Comparison of ENCODE assay signal across 12 cellular contexts in genomic region chr10:90856261-90856660, GRCh38. TPM values are rescaled to one million over a fixed set of nuclear protein-coding genes. Genes with fewer than 3 reads are reported as not detected.
A peak's percentile ranks its signal among the peaks of the same experiment; 100 is the strongest.
DNase-seq lines count a peak whose midpoint lies in the region; ATAC-seq and TF ChIP-seq lines count a peak whose summit lies in the region.
"Had no signal": no experiment of that assay in that cellular context is flagged by ENCODE, and none has a peak within 500 bp of the region (broad histone marks: within the 10 kb centered on the region; RNA-seq: fewer than 3 reads in every experiment).

No MANE protein-coding gene starts in this region.

- peak overlapping the region; percentile 23 for H3K4me3 Mint-ChIP-seq in activated CD4-positive, alpha-beta T cell treated with anti-CD3 and anti-CD28 coated beads, Interleukin-2, amount 10 ng/mL, durations not matched to agents 7 days and 5 days
- peak overlapping the region; percentile 51 to 86 (median 85) for H3K4me3 Mint-ChIP-seq in T-cell
- peak overlapping the region; percentile 33 for H3K4me3 Mint-ChIP-seq in progenitor cell of endocrine pancreas (ENCODE audit: low read depth)

- ATAC-seq in T-cell (replicated peaks in 1 of 4) (no peak), GM19397 (IDR thresholded peaks at IDR 0.05; ENCODE audit: unreplicated experiment) (no peak), HG03442 (IDR thresholded peaks at IDR 0.05; ENCODE audit: unreplicated experiment) (no peak)

- TF ChIP-seq CTCF in fibroblast of the aortic adventitia (IDR thresholded peaks at IDR 0.05; ENCODE audit: insufficient read depth, low read length) (no peak), progenitor cell of endocrine pancreas (IDR thresholded peaks at IDR 0.05; ENCODE audit: unreplicated experiment) (no peak)

- H3K36me3 Mint-ChIP-seq in activated CD4-positive, alpha-beta T cell treated with anti-CD3 and anti-CD28 coated beads, Interleukin-2, amount 10 ng/mL, durations not matched to agents 7 days and 5 days (ENCODE audit: low read depth): peaks cover 2% of the 10 kb centered on the region
- H3K36me3 Mint-ChIP-seq in T-cell (peaks cover 2% of the 10 kb centered on the region), progenitor cell of endocrine pancreas (ENCODE audit: insufficient read depth) (peaks cover 2% of the 10 kb centered on the region)

- H3K4me1 Mint-ChIP-seq in activated CD4-positive, alpha-beta T cell treated with anti-CD3 and anti-CD28 coated beads, Interleukin-2, amount 10 ng/mL, durations not matched to agents 7 days and 5 days: peaks cover 11% of the 10 kb centered on the region
- H3K4me1 Mint-ChIP-seq in T-cell: peaks cover 11 to 13% (median 11%) of the 10 kb centered on the region in 3 donors
- peaks cover 3% of the 10 kb centered on the region for H3K4me1 Mint-ChIP-seq in progenitor cell of endocrine pancreas (ENCODE audit: low read depth)

- no peak for DNase-seq in activated CD4-positive, alpha-beta T cell treated with anti-CD3 and anti-CD28 coated beads, Interleukin-2, amount 10 ng/mL, durations not matched to agents 7 days and 5 days
- no peak for DNase-seq in activated CD4-positive, alpha-beta T cell treated with anti-CD3 and anti-CD28 coated beads for 4 hours
- no peak for DNase-seq in T-cell
- no peak for DNase-seq in fibroblast of the aortic adventitia (ENCODE audit: low read depth)
- DNase-seq in progenitor cell of endocrine pancreas (ENCODE audit: low spot score, unreplicated experiment): no peak
- no peak for DNase-seq in NCI-H1105 (lab: John Stamatoyannopoulos, UW)
- DNase-seq: effector CD4-positive, alpha-beta T cell; MM.1S; nucleus accumbens had no signal

- peaks cover 2% of the 10 kb centered on the region for H3K9me3 Mint-ChIP-seq in activated CD4-positive, alpha-beta T cell treated with anti-CD3 and anti-CD28 coated beads, Interleukin-2, amount 10 ng/mL, durations not matched to agents 7 days and 5 days
- H3K9me3 Mint-ChIP-seq in T-cell (peaks cover 0 to 7% (median 3%) of the 10 kb centered on the region in 3 donors), progenitor cell of endocrine pancreas (ENCODE audit: low read depth) (peaks cover 8% of the 10 kb centered on the region)

- CTCF ChIA-PET in activated CD4-positive, alpha-beta T cell treated with anti-CD3 and anti-CD28 coated beads, Interleukin-2, amount 10 ng/mL, durations not matched to agents 7 days and 5 days (lab: Charles Lee): interaction anchor here (1.1 kb wide), 1 partner anchor 13 kb away, joined by 4 read pairs; no protein-coding TSS in a partner anchor
- CTCF ChIA-PET in T-cell (lab: Charles Lee): interaction anchor here in 1 of 2 donors (0.7 to 1.3 kb wide), 2 partner anchors 15 kb away, joined by 3 read pairs; partner anchors contain the start of gene RPP30

- POLR2A ChIA-PET in activated CD4-positive, alpha-beta T cell treated with anti-CD3 and anti-CD28 coated beads, Interleukin-2, amount 10 ng/mL, durations not matched to agents 7 days and 5 days (lab: Charles Lee): no interaction called here
- POLR2A ChIA-PET in T-cell (lab: Charles Lee): no interaction called here

- peaks cover 62% of the 10 kb centered on the region for H3K27me3 Mint-ChIP-seq in activated CD4-positive, alpha-beta T cell treated with anti-CD3 and anti-CD28 coated beads, Interleukin-2, amount 10 ng/mL, durations not matched to agents 7 days and 5 days
- H3K27me3 Mint-ChIP-seq in T-cell (peaks cover 44 to 62% of the 10 kb centered on the region in 2 donors), progenitor cell of endocrine pancreas (peaks cover 65% of the 10 kb centered on the region)

- peak overlapping the region; percentile 75 for H3K4me3 ChIP-seq in fibroblast of the aortic adventitia (ENCODE audit: low read depth, low read length)

- H3K27ac Mint-ChIP-seq in activated CD4-positive, alpha-beta T cell treated with anti-CD3 and anti-CD28 coated beads, Interleukin-2, amount 10 ng/mL, durations not matched to agents 7 days and 5 days: no peak overlapping the region
- H3K27ac Mint-ChIP-seq in T-cell: no peak overlapping the region
- no peak overlapping the region for H3K27ac Mint-ChIP-seq in progenitor cell of endocrine pancreas

RNA-seq across cellular contexts. Expression of gene HTR7, which starts 1.6 kb away (rescaled TPM):
- total RNA-seq in activated CD4-positive, alpha-beta T cell treated with anti-CD3 and anti-CD28 coated beads, Interleukin-2, amount 10 ng/mL, durations not matched to agents 7 days and 5 days: not detected
- under 1 TPM in 1 of 5 donors, not detected in 4; 0.07 TPM for total RNA-seq in T-cell
- total RNA-seq in fibroblast of the aortic adventitia (ENCODE audit: low replicate concordance): 0.25 and 4.6 TPM in 2 replicates
- total RNA-seq in progenitor cell of endocrine pancreas: 0.93 TPM in 2 replicates
- total RNA-seq: T-helper 1 cell treated with Interleukin-12 subunit alpha and Interleukin-12 subunit beta and Interleukin-4 antibody, amounts not matched to agents 30 ng/mL and 1 ng/mL, for 36 hours had no signal

RNA-seq across cellular contexts. Expression of gene RPP30, which starts 15.5 kb away (rescaled TPM):
- total RNA-seq in activated CD4-positive, alpha-beta T cell treated with anti-CD3 and anti-CD28 coated beads, Interleukin-2, amount 10 ng/mL, durations not matched to agents 7 days and 5 days: 10 to 100 TPM; 48.9 to 60.2 TPM
- 10 to 100 TPM; 24.8 to 33.7 (median 26.9) TPM for total RNA-seq in T-cell
- 19.3 and 61.4 TPM in 2 replicates for total RNA-seq in fibroblast of the aortic adventitia (ENCODE audit: low replicate concordance)
- 51.8 and 53.5 TPM in 2 replicates for total RNA-seq in progenitor cell of endocrine pancreas

Comparison
In these comparisons a context has a peak if more than half of its experiments do, and no peak if none do; other contexts are left out.
1. H3K4me3 Mint-ChIP-seq: peak in every context shown above with its lines; median percentile 85 in T-cell; 33 in progenitor cell of endocrine pancreas; 23 in activated CD4-positive, alpha-beta T cell treated with anti-CD3 and anti-CD28 coated beads, Interleukin-2, amount 10 ng/mL, durations not matched to agents 7 days and 5 days.